ENCODE assay signal across 8 cellular contexts in the genomic region with DNA sequence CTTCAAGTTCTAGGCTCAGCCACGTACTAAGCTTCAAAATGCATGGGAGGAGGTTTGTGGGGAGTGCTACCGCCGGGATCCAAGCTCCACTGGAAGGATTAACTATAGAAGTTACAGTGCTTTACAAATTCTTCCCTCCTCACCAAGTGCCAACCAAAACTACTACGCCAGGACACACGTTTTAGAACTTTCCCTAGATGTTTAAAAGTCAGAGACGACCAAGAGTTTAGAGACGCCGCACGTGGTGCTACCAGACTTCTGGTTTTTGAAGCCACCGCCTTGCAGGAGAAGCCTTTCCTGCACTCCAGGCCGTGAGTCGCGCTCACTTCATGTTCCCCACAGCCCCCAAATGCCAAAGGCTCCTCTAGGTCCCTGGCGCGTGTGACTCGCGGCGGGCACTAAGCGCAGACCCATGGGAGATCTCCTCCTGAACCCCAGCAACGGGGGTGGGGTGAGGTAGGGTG. TPM values are rescaled to one million over a fixed set of nuclear protein-coding genes. Genes with fewer than 3 reads are reported as not detected.
DNase-seq lines count a peak whose midpoint lies in the region; ATAC-seq, FAIRE-seq and TF ChIP-seq lines count a peak whose summit lies in the region.

No MANE protein-coding gene starts in this region.

- no peaks in the 10 kb centered on the region for H3K9me1 ChIP-seq in K562 (ENCODE audit: control insufficient read depth, insufficient read depth, low read length)

- TF ChIP-seq CTCF in K562 (IDR thresholded peaks at IDR 0.05 in 2 of 3, conservative IDR thresholded peaks at IDR 0.05 in 1 of 3; ENCODE audit: insufficient read depth in 2 of 3, low read depth in 1 of 3, low read length in 3 of 3) = no peak

- TF ChIP-seq POLR2A in K562 (conservative IDR thresholded peaks at IDR 0.05) = no peak

- intact Hi-C loops in K562 (cut with micrococcal nuclease) = no loop called here

- no peak for TF ChIP-seq EP300 in K562 (IDR thresholded peaks at IDR 0.05; ENCODE audit: low read length)

- peak overlapping the region; percentile 89 for H3K27ac ChIP-seq in ACC112 (ENCODE audit: low read depth, low read length)
- peak overlapping the region; percentile 92 for H3K27ac ChIP-seq in K562 (ENCODE audit: extremely low read depth, low read depth, low read length)
- H3K27ac ChIP-seq in small intestine (ENCODE audit: low read depth in 1 of 2, low read length in 1 of 2) = peak overlapping the region in 1 of 2 donors; percentile 98

- peak overlapping the region; percentile 91 for H3K4me3 ChIP-seq in ACC112 (ENCODE audit: low read depth, low read length)
- peak overlapping the region; percentile 95 for H3K4me3 ChIP-seq in K562
- H3K4me3 ChIP-seq in iPS-18c (ENCODE audit: insufficient read depth, low read depth, low read length) = peak overlapping the region; percentile 93
- peak overlapping the region; percentile 73 to 82 for H3K4me3 ChIP-seq in small intestine (ENCODE audit: low read depth in 1 of 2, low read length in 2 of 2)

- H3K79me2 ChIP-seq in ACC112 (ENCODE audit: control insufficient read depth, insufficient read depth, low read length, unreplicated experiment) (peaks cover 53% of the 10 kb centered on the region), K562 (ENCODE audit: control insufficient read depth, insufficient read depth, low read length) (peaks cover 60% of the 10 kb centered on the region)

- H4K20me1 ChIP-seq in K562 (replicated peaks; ENCODE audit: control insufficient read depth, insufficient read depth, low read length) = no peaks in the 10 kb centered on the region; the same call in 1 of the 2 replicates

- CTCF ChIA-PET in K562 (lab: Yijun Ruan, JAX; ENCODE audit: low intra/inter-chr PET ratio) = interaction anchor here (0.9 kb wide), 1 partner anchor 254 kb away, joined by 3 read pairs; no protein-coding TSS in a partner anchor

- POLR2A ChIA-PET in K562 (lab: Yijun Ruan, JAX) = interaction anchor here (0.6 to 3.4 kb wide), 13 partner anchors 9 to 681 kb away, joined by 3 to 26 read pairs (median 4); a partner anchor contains a TSS

- H3K9me3 ChIP-seq in K562 (replicated peaks; ENCODE audit: control insufficient read depth, insufficient read depth, low read depth, low read length) = no peaks in the 10 kb centered on the region
- no peaks in the 10 kb centered on the region for H3K9me3 ChIP-seq in iPS-18c (ENCODE audit: control insufficient read depth, insufficient read depth, low read length)
- no peaks in the 10 kb centered on the region for H3K9me3 ChIP-seq in small intestine (ENCODE audit: control insufficient read depth, low read depth)

- TF ChIP-seq RAD21 in K562 (CRISPR knock-in tag; conservative IDR thresholded peaks at IDR 0.05 in 1 of 2, IDR thresholded peaks at IDR 0.05 in 1 of 2) = no peak

- H3K36me3 ChIP-seq in ACC112 (ENCODE audit: insufficient read depth, low read length) = no peaks in the 10 kb centered on the region
- no peaks in the 10 kb centered on the region for H3K36me3 ChIP-seq in K562 (ENCODE audit: control insufficient read depth, insufficient read depth, low read length)
- H3K36me3 ChIP-seq in small intestine (ENCODE audit: control insufficient read depth in 2 of 2, insufficient read depth in 2 of 2, low read length in 2 of 2) = no peaks in the 10 kb centered on the region

- H3K4me2 ChIP-seq in K562 (ENCODE audit: insufficient read depth, low read length) = peak overlapping the region; percentile 97

- H3K4me1 ChIP-seq in ACC112 (ENCODE audit: control insufficient read depth, insufficient read depth, low read length, unreplicated experiment) (no peaks in the 10 kb centered on the region), K562 (replicated peaks in 1 of 2; ENCODE audit: control insufficient read depth in 2 of 2, insufficient read depth in 2 of 2, low read length in 2 of 2) (peaks cover 3 to 11% of the 10 kb centered on the region in 2 experiments; a peak in 3 of 5 replicates), small intestine (ENCODE audit: control insufficient read depth in 2 of 2, insufficient read depth in 1 of 2, low read depth in 1 of 2, low read length in 1 of 2) (peaks cover 0 to 2% of the 10 kb centered on the region in 2 donors)

- ATAC-seq in K562 (peak; percentile 50), GM18870 (IDR thresholded peaks at IDR 0.05; ENCODE audit: unreplicated experiment) (no peak)

- in situ Hi-C loops in K562 (cut with MboI) = no loop called here

- WGBS in K562 (ENCODE audit: insufficient coverage, low coverage, missing lambda C conversion rate) = 0% methylated on average over 19 of the region's 20 CpGs
- WGBS in small intestine, 3 donors = 0 to 1% (median 0%) methylated on average over 20 of the region's 20 CpGs

- DNase-seq in GM18507 (ENCODE audit: extremely low spot score, insufficient read length, low read depth) (no peak), NOMO-1 treated with dmso at 0.1 percent for 144 hours (lab: John Stamatoyannopoulos, UW; ENCODE audit: unreplicated experiment) (peak; percentile 14), K562 (ENCODE audit: extremely low read depth in 1 of 4, low spot score in 3 of 4) (peak; percentile 20 to 54 (median 40)), small intestine (peak; percentile 35), NCI-H2196 (lab: John Stamatoyannopoulos, UW; ENCODE audit: unreplicated experiment) (no peak)

- FAIRE-seq in GM18507 (lab: Jason Lieb, UNC) (peak; percentile 49), K562 (lab: Jason Lieb, UNC) (no peak), small intestine (lab: Jason Lieb, UNC) (no peak)

- peak overlapping the region; percentile 97 to 99 for H3K9ac ChIP-seq in K562 (ENCODE audit: insufficient read depth in 1 of 2, low read depth in 2 of 2, low read length in 2 of 2)

- BruUV-seq in K562 (replicated peaks; lab: Mats Ljungman, UMichigan) = TSS peak; percentile 66

- H3K27me3 ChIP-seq in ACC112 (ENCODE audit: insufficient read depth, low read length) (no peaks in the 10 kb centered on the region), K562 (ENCODE audit: control insufficient read depth in 2 of 2, insufficient read depth in 2 of 2, low read length in 2 of 2) (no peaks in the 10 kb centered on the region), small intestine (ENCODE audit: control insufficient read depth in 2 of 2, insufficient read depth in 2 of 2, low read length in 2 of 2) (no peaks in the 10 kb centered on the region)

- H2AFZ ChIP-seq in ACC112 (ENCODE audit: low read length, unreplicated experiment) (no peak overlapping the region), K562 (ENCODE audit: low read depth, low read length) (0 out of 2 replicates have a peak overlapping the region, but pooled peaks have one; percentile 44)

TF ChIP-seq in K562, 482 proteins besides CTCF, POLR2A, EP300 and RAD21 (continues in another document):
- TF ChIP-seq MYC (IDR thresholded peaks at IDR 0.05; ENCODE audit: low read depth, low read length) (peak; percentile 43; the same call in 1 of the 2 replicates), MYC (CRISPR knock-in tag; IDR thresholded peaks at IDR 0.05; ENCODE audit: borderline replicate concordance, low read depth) (no peak), KLF10 (CRISPR knock-in tag; IDR thresholded peaks at IDR 0.05) (no peak)

RNA-seq across cellular contexts. Expression of a gene that starts 0.7 kb away (rescaled TPM):
- 64.9 and 85.4 TPM in 2 replicates for total RNA-seq in K562 (2011; cell fraction: chromatin; rRNA removed; ENCODE audit: low replicate concordance)
- 65.5 and 66.1 TPM in 2 replicates for total RNA-seq in K562 (2011; cell fraction: nucleolus; rRNA removed)
- total RNA-seq in K562 (2011; cell fraction: nucleoplasm; rRNA removed) = 94.7 and 101 TPM in 2 replicates
- total RNA-seq in K562 (2014; rRNA removed) (193 and 196 TPM in 2 replicates), K562 (2014; rRNA removed; fragmentation: Illumina TruSeq; extraction: Trizol) (147 and 185 TPM in 2 replicates), K562 (2015; rRNA removed; fragmentation: Illumina TruSeq; extraction: Trizol) (179 and 193 TPM in 2 replicates), K562 (2021) (279 and 283 TPM in 2 replicates)
- polyA plus RNA-seq in K562 (2011; rRNA removed) (243 and 271 TPM in 2 replicates), K562 (2014; fragmentation: Illumina TruSeq; extraction: Trizol) (294 and 334 TPM in 2 replicates), K562 (2014; fragmentation: Nextera tagmentation; extraction: Ambion mirVana) (100 to 1,000 TPM; 884 to 981 TPM), K562 (2014; rRNA removed) (286 and 317 TPM in 2 replicates), small intestine (100 to 1,000 TPM in 2 of 3 donors, 10 to 100 TPM in 1; 82.1 to 149 (median 112) TPM)
- polyA plus RNA-seq in K562 (2011; cell fraction: cytosol; rRNA removed) = 304 and 417 TPM in 2 replicates
- polyA plus RNA-seq in K562 (2011; cell fraction: nucleus; rRNA removed) = 108 and 115 TPM in 2 replicates
- 157 and 244 TPM in 2 replicates for polyA plus RNA-seq in K562 (2012)
- polyA minus RNA-seq in K562 (2011; rRNA and poly(A)+ RNA removed) = 136 and 166 TPM in 2 replicates
- 93.1 and 107 TPM in 2 replicates for polyA minus RNA-seq in K562 (2011; cell fraction: cytosol; rRNA and poly(A)+ RNA removed)
- 23.7 and 30.3 TPM in 2 replicates for polyA minus RNA-seq in K562 (2011; cell fraction: nucleus; rRNA and poly(A)+ RNA removed)

RNA-seq across cellular contexts. Expression of a gene that starts 11.4 kb away (rescaled TPM):
- total RNA-seq in K562 (2011; cell fraction: chromatin; rRNA removed; ENCODE audit: low replicate concordance) = 0.48 TPM in 1 of 2 replicates, not detected in the other
- total RNA-seq in K562 (2011; cell fraction: nucleolus; rRNA removed) = 0.39 TPM in 1 of 2 replicates, not detected in the other
- 1.6 TPM in 1 of 2 replicates, not detected in the other for total RNA-seq in K562 (2011; cell fraction: nucleoplasm; rRNA removed)
- total RNA-seq in K562 (2014; rRNA removed) (0.18 TPM in 1 of 2 replicates, not detected in the other), K562 (2014; rRNA removed; fragmentation: Illumina TruSeq; extraction: Trizol) (not detected in 2 replicates), K562 (2015; rRNA removed; fragmentation: Illumina TruSeq; extraction: Trizol) (0.75 TPM in 1 of 2 replicates, not detected in the other), K562 (2021) (0.31 and 0.47 TPM in 2 replicates)
- polyA plus RNA-seq in K562 (2011; rRNA removed) (0.33 and 0.61 TPM in 2 replicates), K562 (2014; fragmentation: Illumina TruSeq; extraction: Trizol) (0.16 and 0.17 TPM in 2 replicates), K562 (2014; fragmentation: Nextera tagmentation; extraction: Ambion mirVana) (under 1 TPM; 0.08 to 0.18 TPM), K562 (2014; rRNA removed) (0.15 and 0.68 TPM in 2 replicates), small intestine (10 to 100 TPM in 1 of 3 donors, 1 to 10 TPM in 2; 1.1 to 16.8 (median 5.3) TPM)
- polyA plus RNA-seq in K562 (2011; cell fraction: cytosol; rRNA removed) = 0.73 and 2.2 TPM in 2 replicates
- polyA plus RNA-seq in K562 (2011; cell fraction: nucleus; rRNA removed) = 0.81 and 1.1 TPM in 2 replicates
- 0.66 and 1.2 TPM in 2 replicates for polyA plus RNA-seq in K562 (2012)
- 0.25 and 0.27 TPM in 2 replicates for polyA minus RNA-seq in K562 (2011; rRNA and poly(A)+ RNA removed)
- not detected in 2 replicates for polyA minus RNA-seq in K562 (2011; cell fraction: cytosol; rRNA and poly(A)+ RNA removed)
- polyA minus RNA-seq in K562 (2011; cell fraction: nucleus; rRNA and poly(A)+ RNA removed) = 0.40 and 1.2 TPM in 2 replicates

Comparison
In these comparisons a context has a peak if more than half of its experiments do, and no peak if none do; other contexts are left out.
1. DNase-seq: peak in NOMO-1 treated with dmso at 0.1 percent for 144 hours (single experiment), K562 (4 of 4) and small intestine (single experiment); none in GM18507 (single experiment) and NCI-H2196 (single experiment).
2. Peak in every context shown above with its lines, with median percentiles within 50 percentile points of each other: H3K4me3 ChIP-seq.